In the genomic region with DNA sequence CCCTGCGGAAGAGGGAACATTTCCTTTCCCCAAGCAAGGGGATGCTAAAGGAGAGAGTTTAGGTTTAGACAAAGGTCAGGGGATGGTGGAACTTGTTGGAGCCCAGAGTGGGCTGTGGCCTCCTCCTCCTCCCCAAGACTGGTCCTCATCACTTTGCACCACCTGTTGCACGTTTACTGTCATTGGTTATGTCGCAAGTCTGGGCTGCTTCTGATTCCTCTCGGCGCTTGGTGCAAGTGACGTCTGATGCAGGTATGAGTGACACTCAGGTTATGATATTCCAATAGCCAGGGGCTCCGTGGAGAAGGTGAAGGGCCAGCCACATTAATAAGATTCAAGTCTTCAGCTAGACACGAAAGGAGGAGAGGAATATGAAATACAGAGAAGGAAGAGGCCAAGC, we compare ENCODE assay signal across 23 cellular contexts.
"Had no signal": no experiment of that assay in that cellular context is flagged by ENCODE, and none has a peak within 500 bp of the region (broad histone marks: within the 10 kb centered on the region; RNA-seq: fewer than 3 reads in every experiment).

No MANE protein-coding gene starts in this region.

- H3K9ac ChIP-seq: neural progenitor cell had no signal

- H3K27ac ChIP-seq: left ventricle myocardium inferior, neural progenitor cell, ovary, right atrium auricular region, skin epidermis, stomach, testis, thyroid gland, transverse colon, upper lobe of right lung had no signal

- H3K4me2 ChIP-seq: neural progenitor cell had no signal

- H3K9me3 ChIP-seq: ovary, testis, thyroid gland, transverse colon, upper lobe of right lung had no signal

- ATAC-seq: natural killer cell; sciatic nerve; stimulated activated naive B cell treated with anti-CD40 and anti-IgM and Interleukin-4, amounts not matched to agents 10 μg/mL and 1 μg/mL and 100 μg/mL, for 72 hours; stimulated activated naive CD8-positive, alpha-beta T cell treated with anti-CD3 and anti-CD28 coated beads, Interleukin-15, Interleukin-2, amounts not matched to agents 100 U/mL and 50 U/mL, for 24 hours; upper lobe of right lung had no signal

- H3K4me1 ChIP-seq: testis, thyroid gland, transverse colon, upper lobe of right lung had no signal

- H3K4me3 ChIP-seq: left ventricle myocardium inferior, lung, neural progenitor cell, ovary, right atrium auricular region, skin epidermis, stomach, testis, thyroid gland, transverse colon, upper lobe of right lung had no signal

- H3K27me3 ChIP-seq: neural progenitor cell, ovary, right atrium auricular region, stomach, testis, thyroid gland, transverse colon, upper lobe of right lung had no signal

- DNase-seq: islet precursor cell; left ventricle myocardium inferior; mesendoderm; naive B cell; natural killer cell; nephron progenitor cell; ovary; stimulated activated CD4-positive, alpha-beta T cell treated with anti-CD3 and anti-CD28 coated beads, Interleukin-12 subunit alpha, Interleukin-12 subunit beta, amount 100 ng/mL, for 4 hours; stimulated activated CD4-positive, alpha-beta T cell treated with anti-CD3 and anti-CD28 coated beads, Interleukin-15, amount 100 ng/mL, for 24 hours; stimulated activated CD4-positive, alpha-beta T cell treated with anti-CD3 and anti-CD28 coated beads, Interleukin-2, amount 100 ng/mL, for 24 hours; stimulated activated CD4-positive, alpha-beta T cell treated with anti-CD3 and anti-CD28 coated beads, Interleukin-4, amount 100 ng/mL, for 1 hour; stimulated activated naive B cell treated with anti-CD40 and anti-IgM and Interleukin-4, amounts not matched to agents 10 μg/mL and 1 μg/mL and 100 μg/mL, for 72 hours; stimulated activated naive CD8-positive, alpha-beta T cell treated with anti-CD3 and anti-CD28 coated beads, Interleukin-15, Interleukin-2, amounts not matched to agents 100 U/mL and 50 U/mL, for 24 hours; stomach; testis; thyroid gland; transverse colon; upper lobe of right lung had no signal

- H3K36me3 ChIP-seq: left ventricle myocardium inferior, neural progenitor cell, ovary, right atrium auricular region, stomach, thyroid gland, transverse colon, upper lobe of right lung had no signal

- H2AFZ ChIP-seq: neural progenitor cell had no signal
